ENCODE assay signal across 31 cellular contexts in genomic region chr11:24351179-24351578, GRCh38.
"Had no signal": no experiment of that assay in that cellular context is flagged by ENCODE, and none has a peak within 500 bp of the region (broad histone marks: within the 10 kb centered on the region; RNA-seq: fewer than 3 reads in every experiment).

No MANE protein-coding gene starts in this region.

- ATAC-seq: activated naive CD4-positive, alpha-beta T cell treated with anti-CD3 and anti-CD28 coated beads, Interleukin-2, amount 50 U/mL, for 72 hours; activated naive CD8-positive, alpha-beta T cell treated with anti-CD3 and anti-CD28 coated beads, Interleukin-2, amount 50 U/mL, for 24 hours; activated T-cell treated with anti-CD3 and anti-CD28 coated beads, Interleukin-2, amount 50 U/mL, for 4 hours; activated T-cell treated with anti-CD3 and anti-CD28 coated beads, Interleukin-2, amount 50 U/mL, for 72 hours; activated T-helper 17 cell treated with anti-CD3 and anti-CD28 coated beads, Interleukin-2, amount 50 U/mL, for 72 hours; body of pancreas had no signal

- H3K4me3 ChIP-seq: adrenal gland, ascending aorta, body of pancreas, breast epithelium, cardiac muscle cell had no signal

- H3K27me3 ChIP-seq: adrenal gland, ascending aorta, body of pancreas, brain microvascular endothelial cell, breast epithelium, cardiac muscle cell had no signal

- H3K9me3 ChIP-seq: ascending aorta, body of pancreas, breast epithelium had no signal

- H3K4me1 ChIP-seq: adrenal gland, ascending aorta, body of pancreas, breast epithelium had no signal

- H3K27ac ChIP-seq: adrenal gland, ascending aorta, body of pancreas, brain microvascular endothelial cell, breast epithelium, cardiac muscle cell had no signal

- DNase-seq: activated effector memory CD4-positive, alpha-beta T cell treated with anti-CD3 and anti-CD28 coated beads, Interleukin-2, amount 50 U/mL, for 16 hours; activated effector memory CD4-positive, alpha-beta T cell treated with Interleukin-2 at 50 U/mL for 16 hours; activated gamma-delta T cell; activated gamma-delta T cell treated with Interleukin-2 at 50 U/mL for 16 hours; activated naive CD4-positive, alpha-beta T cell; activated naive CD4-positive, alpha-beta T cell treated with anti-CD3 and anti-CD28 coated beads for 36 hours; activated naive CD4-positive, alpha-beta T cell treated with anti-CD3 and anti-CD28 coated beads, Interleukin-2, amount 10 ng/mL, durations not matched to agents 7 days and 5 days; activated naive CD4-positive, alpha-beta T cell treated with anti-CD3 and anti-CD28 coated beads, Interleukin-2, amount 50 U/mL, for 16 hours; activated naive CD4-positive, alpha-beta T cell treated with Interleukin-2 at 50 U/mL for 16 hours; activated naive CD8-positive, alpha-beta T cell treated with anti-CD3 and anti-CD28 coated beads for 36 hours; activated naive CD8-positive, alpha-beta T cell treated with anti-CD3 and anti-CD28 coated beads, Interleukin-2, amount 10 ng/mL, durations not matched to agents 7 days and 5 days; activated naive CD8-positive, alpha-beta T cell treated with anti-CD3 and anti-CD28 coated beads, Interleukin-2, amount 50 U/mL, for 24 hours; activated T-cell treated with anti-CD3 and anti-CD28 coated beads, Interleukin-2, amount 50 U/mL, for 24 hours; activated T-cell treated with anti-CD3 and anti-CD28 coated beads, Interleukin-2, amount 50 U/mL, for 4 hours; activated T-cell treated with anti-CD3 and anti-CD28 coated beads, Interleukin-2, amount 50 U/mL, for 48 hours; activated T-cell treated with anti-CD3 and anti-CD28 coated beads, Interleukin-2, amount 50 U/mL, for 72 hours; adrenal gland; amniotic stem cell; amygdala; anterior cingulate cortex; aorta; body of pancreas; brain microvascular endothelial cell; caudate nucleus; central memory CD4-positive, alpha-beta T cell; cerebellar nuclear complex had no signal

- H3K36me3 ChIP-seq: adrenal gland, ascending aorta, brain microvascular endothelial cell, breast epithelium, cardiac muscle cell had no signal
